In the genomic region with DNA sequence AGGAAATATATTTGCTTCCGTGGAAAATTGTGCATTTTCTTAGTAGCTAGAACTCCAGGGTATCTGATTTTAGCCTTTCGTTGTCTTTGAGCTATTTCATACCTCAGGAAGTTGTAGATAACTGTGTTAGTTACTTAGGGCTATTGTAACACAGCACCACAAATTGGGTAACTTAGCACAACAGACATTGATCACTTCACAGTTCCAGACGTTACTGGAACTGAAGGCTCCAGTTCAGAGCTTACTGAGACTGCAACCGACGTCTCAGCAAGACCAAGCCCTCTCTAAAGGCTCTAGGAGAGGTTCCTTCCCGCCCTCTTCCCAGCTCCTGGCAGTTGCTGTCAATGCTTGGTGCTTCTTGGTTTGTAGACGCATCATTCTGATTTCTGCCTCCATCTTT, we compare ENCODE assay signal across 10 cellular contexts.
"Had no signal": no experiment of that assay in that cellular context is flagged by ENCODE, and none has a peak within 500 bp of the region (broad histone marks: within the 10 kb centered on the region; RNA-seq: fewer than 3 reads in every experiment).

No MANE protein-coding gene starts in this region.

- H3K4me1 ChIP-seq: thyroid gland had no signal

- H3K36me3 ChIP-seq: cardiac muscle cell, thyroid gland had no signal

- H3K27me3 ChIP-seq: cardiac muscle cell, thyroid gland had no signal

- ATAC-seq: activated CD4-positive, CD25-positive, alpha-beta regulatory T cell treated with anti-CD3 and anti-CD28 coated beads, Interleukin-2, amount 50 U/mL, for 24 hours; esophagus mucosa; naive thymus-derived CD4-positive, alpha-beta T cell; stimulated activated memory B cell treated with anti-CD40 and anti-IgM and Interleukin-4, amounts not matched to agents 10 μg/mL and 1 μg/mL and 100 μg/mL, for 72 hours had no signal

- DNase-seq: activated CD4-positive, alpha-beta T cell treated with anti-CD3 and anti-CD28 coated beads, Interleukin-2, amount 50 U/mL, for 1 hour; activated CD8-positive, alpha-beta memory T cell treated with anti-CD3 and anti-CD28 coated beads for 24 hours; activated naive CD4-positive, alpha-beta T cell treated with anti-CD3 and anti-CD28 coated beads for 36 hours; naive thymus-derived CD4-positive, alpha-beta T cell; stimulated activated CD4-positive, alpha-beta T cell treated with anti-CD3 and anti-CD28 coated beads, Interleukin-2, amount 100 ng/mL, for 48 hours; thyroid gland had no signal

- H3K4me3 ChIP-seq: cardiac muscle cell, thyroid gland had no signal

- H3K9me3 ChIP-seq: thyroid gland had no signal

- H3K27ac ChIP-seq: cardiac muscle cell, thyroid gland had no signal
